In the genomic region with DNA sequence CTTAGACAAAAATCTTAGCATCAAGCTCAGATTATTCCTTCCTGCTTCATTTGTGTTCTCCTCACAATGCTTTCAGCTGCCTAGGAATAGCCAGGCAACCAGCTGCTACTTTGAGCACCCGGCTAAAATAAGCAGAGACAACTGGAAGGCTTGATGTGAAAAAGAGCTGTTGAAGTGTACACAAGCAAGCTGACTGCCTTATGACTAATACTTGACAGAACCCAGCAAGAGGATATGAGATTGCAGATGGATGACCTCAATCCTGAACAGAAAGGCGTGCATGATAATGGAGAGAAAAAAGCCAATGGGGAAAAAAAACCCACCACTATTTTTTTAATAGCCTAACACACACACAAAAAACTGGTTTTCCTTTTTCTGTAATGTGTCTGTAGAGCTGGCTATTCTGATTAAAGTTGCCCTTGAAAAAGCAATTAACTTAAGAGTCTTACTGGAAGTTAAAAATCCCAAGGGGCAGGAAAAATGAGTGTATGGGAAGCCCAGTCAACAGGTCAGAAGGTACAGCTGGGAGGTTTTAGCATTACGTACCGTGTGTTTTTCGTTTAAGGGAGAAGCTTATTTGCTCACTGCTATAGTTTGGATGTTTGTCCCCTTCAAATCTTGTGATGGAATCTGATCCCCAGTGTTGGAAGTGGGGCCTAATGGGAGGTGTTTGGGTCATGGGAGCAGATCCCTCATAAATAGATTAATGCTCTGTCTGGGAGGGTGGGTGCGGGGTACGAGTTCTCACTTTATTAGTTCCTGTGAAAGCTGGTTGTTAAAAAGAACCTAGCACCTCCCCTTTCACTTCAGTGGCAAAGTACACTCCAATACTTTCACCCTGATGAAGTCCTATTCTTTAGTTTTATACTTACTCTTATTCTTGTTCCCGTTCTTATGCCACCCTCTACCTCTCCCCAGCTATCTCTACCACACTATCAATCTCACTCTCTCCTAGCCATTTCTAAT, we compare ENCODE assay signal across 9 cellular contexts. TPM values are rescaled to one million over a fixed set of nuclear protein-coding genes. Genes with fewer than 3 reads are reported as not detected.
DNase-seq lines count a peak whose midpoint lies in the region; ATAC-seq and TF ChIP-seq lines count a peak whose summit lies in the region.
"Had no signal": no experiment of that assay in that cellular context is flagged by ENCODE, and none has a peak within 500 bp of the region (broad histone marks: within the 10 kb centered on the region; RNA-seq: fewer than 3 reads in every experiment).

No MANE protein-coding gene starts in this region.

- ATAC-seq in lung (ENCODE audit: insufficient read depth, low FRiP score), result peak; percentile 66
- no peak for ATAC-seq in GM18505 (IDR thresholded peaks at IDR 0.05; ENCODE audit: unreplicated experiment)
- ATAC-seq in activated CD8-positive, alpha-beta T cell treated with anti-CD3 and anti-CD28 coated beads, Interleukin-2, amount 10 ng/mL, durations not matched to agents 7 days and 5 days, result no peak

- H2BK5ac ChIP-seq in H9 (ENCODE audit: insufficient read length, low read length), result no peak overlapping the region

- H3K4me1 Mint-ChIP-seq in chondrocyte (ENCODE audit: low read depth) (peaks cover 15% of the 10 kb centered on the region), H9 (peaks cover 7 to 13% of the 10 kb centered on the region in 2 experiments; a peak in 3 of 4 replicates)
- no peaks in the 10 kb centered on the region for H3K4me1 Mint-ChIP-seq in activated CD8-positive, alpha-beta T cell treated with anti-CD3 and anti-CD28 coated beads, Interleukin-2, amount 10 ng/mL, durations not matched to agents 7 days and 5 days (ENCODE audit: low read depth)
- H3K4me1 Mint-ChIP-seq: IgD-negative memory B cell had no signal

- no peak overlapping the region for H3K4me3 Mint-ChIP-seq in chondrocyte (ENCODE audit: unreplicated experiment)
- no peak overlapping the region for H3K4me3 Mint-ChIP-seq in H9
- H3K4me3 Mint-ChIP-seq in activated CD8-positive, alpha-beta T cell treated with anti-CD3 and anti-CD28 coated beads, Interleukin-2, amount 10 ng/mL, durations not matched to agents 7 days and 5 days, result no peak overlapping the region
- H3K4me3 Mint-ChIP-seq: IgD-negative memory B cell had no signal

- no peak overlapping the region for H3K4ac ChIP-seq in H9 (ENCODE audit: low read depth, low read length)

- no peak overlapping the region for H4K5ac ChIP-seq in H9 (ENCODE audit: insufficient read length, low read depth, low read length)

- DNase-seq in A172 (ENCODE audit: low spot score) (peak; percentile 77), LHCN-M2 (ENCODE audit: low read depth) (peak; percentile 99), chondrocyte (ENCODE audit: low spot score) (no peak), lung (ENCODE audit: low spot score) (no peak), germinal center (ENCODE audit: low spot score) (no peak), H9 (no peak)
- DNase-seq in activated CD8-positive, alpha-beta T cell treated with anti-CD3 and anti-CD28 coated beads, Interleukin-2, amount 10 ng/mL, durations not matched to agents 7 days and 5 days, result no peak

- no peaks in the 10 kb centered on the region for H3K9me3 ChIP-seq in lung (ENCODE audit: control insufficient read depth in 2 of 2, insufficient read depth in 1 of 2, low read length in 1 of 2)
- no peaks in the 10 kb centered on the region for H3K9me3 ChIP-seq in H9 (ENCODE audit: control insufficient read depth, low read depth, low read length)

- H2BK120ac ChIP-seq in H9 (ENCODE audit: low read depth, low read length, poor library complexity, severe bottlenecking), result no peak overlapping the region

- H3K36me3 Mint-ChIP-seq in chondrocyte (ENCODE audit: low read depth) (no peaks in the 10 kb centered on the region), H9 (ENCODE audit: insufficient read depth in 1 of 3, low read depth in 3 of 3) (no peaks in the 10 kb centered on the region)
- no peaks in the 10 kb centered on the region for H3K36me3 Mint-ChIP-seq in activated CD8-positive, alpha-beta T cell treated with anti-CD3 and anti-CD28 coated beads, Interleukin-2, amount 10 ng/mL, durations not matched to agents 7 days and 5 days (ENCODE audit: low read depth)

- no peak overlapping the region for H3K56ac ChIP-seq in H9 (ENCODE audit: insufficient read length, low read depth, low read length)

- H2BK12ac ChIP-seq in H9 (ENCODE audit: insufficient read length, low read depth, low read length), result no peak overlapping the region

- no peak overlapping the region for H2AK5ac ChIP-seq in H9 (ENCODE audit: insufficient read length, low read length)

- H4K20me1 ChIP-seq in H9 (ENCODE audit: control insufficient read depth, insufficient read depth, insufficient read length), result no peaks in the 10 kb centered on the region

- no peak overlapping the region for H3T11ph ChIP-seq in H9 (ENCODE audit: low read length)

- peak overlapping the region; percentile 79 for H3K27ac Mint-ChIP-seq in chondrocyte (ENCODE audit: unreplicated experiment)
- H3K27ac Mint-ChIP-seq in H9, result no peak overlapping the region; a peak in 1 of 7 replicates
- H3K27ac Mint-ChIP-seq in activated CD8-positive, alpha-beta T cell treated with anti-CD3 and anti-CD28 coated beads, Interleukin-2, amount 10 ng/mL, durations not matched to agents 7 days and 5 days, result no peak overlapping the region

- no peak for TF ChIP-seq POLR2A in GM18505 (IDR thresholded peaks at IDR 0.05; ENCODE audit: borderline replicate concordance, extremely low read depth, insufficient read depth, insufficient read length)

- TF ChIP-seq CTCF in chondrocyte (IDR thresholded peaks at IDR 0.05) (no peak), lung (IDR thresholded peaks at IDR 0.05; ENCODE audit: control extremely low read depth, extremely low read depth) (no peak), H9 (conservative IDR thresholded peaks at IDR 0.05) (no peak)

- no peaks in the 10 kb centered on the region for H3K79me1 ChIP-seq in H9 (ENCODE audit: insufficient read depth, low read depth, low read length, poor library complexity, severe bottlenecking)

- 67 to 76% methylated on average over 8 of the region's 8 CpGs for WGBS in lung, 2 donors
- WGBS in H9 (ENCODE audit: extremely low coverage, insufficient read length, low lambda C conversion rate), result no CpG with 5 or more reads among the region's 8 CpGs

- no peaks in the 10 kb centered on the region for H3K27me3 ChIP-seq in lung (ENCODE audit: control insufficient read depth, insufficient read depth)
- H3K27me3 ChIP-seq in H9 (ENCODE audit: insufficient read depth, low read length), result no peaks in the 10 kb centered on the region

- no peaks in the 10 kb centered on the region for H3K36me3 ChIP-seq in lung (ENCODE audit: control insufficient read depth in 2 of 2, insufficient read depth in 2 of 2, low read length in 2 of 2)

- no peaks in the 10 kb centered on the region for H3K23me2 ChIP-seq in H9 (ENCODE audit: insufficient read length, low read depth, low read length, poor library complexity, severe bottlenecking)

- no peak overlapping the region for H2BK15ac ChIP-seq in H9 (ENCODE audit: low read depth, low read length)

- H3K9ac ChIP-seq in H9 (ENCODE audit: extremely low read depth, insufficient read length, low read length), result no peak overlapping the region

- no peak overlapping the region for H3K18ac ChIP-seq in H9 (ENCODE audit: insufficient read length, low read depth, low read length)

- H2AFZ ChIP-seq in H9 (ENCODE audit: low read length), result no peak overlapping the region

- H4K8ac ChIP-seq in H9 (replicated peaks; ENCODE audit: insufficient read length, low read depth, low read length), result no peak overlapping the region

- H3K79me2 ChIP-seq in H9 (ENCODE audit: insufficient read depth, low read length), result no peaks in the 10 kb centered on the region

- H4K91ac ChIP-seq in H9 (ENCODE audit: insufficient read length, low read depth, low read length), result no peak overlapping the region

- no peak overlapping the region for H3K4me2 ChIP-seq in H9 (ENCODE audit: insufficient read depth, insufficient read length, low read length)

- POLR2A ChIA-PET in activated CD8-positive, alpha-beta T cell treated with anti-CD3 and anti-CD28 coated beads, Interleukin-2, amount 10 ng/mL, durations not matched to agents 7 days and 5 days (lab: Charles Lee), result interaction anchor here (0.5 to 0.6 kb wide), 2 partner anchors 13 to 40 kb away, joined by 3 to 4 read pairs; no protein-coding TSS in a partner anchor

- CTCF ChIA-PET in activated CD8-positive, alpha-beta T cell treated with anti-CD3 and anti-CD28 coated beads, Interleukin-2, amount 10 ng/mL, durations not matched to agents 7 days and 5 days (lab: Charles Lee), result interaction anchor here (0.6 to 1.8 kb wide), 4 partner anchors 21 to 174 kb away, joined by 3 to 5 read pairs (median 4); no protein-coding TSS in a partner anchor

- H3K27me3 Mint-ChIP-seq in chondrocyte (ENCODE audit: low read depth) (no peaks in the 10 kb centered on the region), H9 (ENCODE audit: low read depth) (no peaks in the 10 kb centered on the region)
- no peaks in the 10 kb centered on the region for H3K27me3 Mint-ChIP-seq in activated CD8-positive, alpha-beta T cell treated with anti-CD3 and anti-CD28 coated beads, Interleukin-2, amount 10 ng/mL, durations not matched to agents 7 days and 5 days (ENCODE audit: low read depth)
- H3K27me3 Mint-ChIP-seq: IgD-negative memory B cell had no signal

- H3K4me1 ChIP-seq in lung (ENCODE audit: control insufficient read depth in 2 of 2, insufficient read depth in 2 of 2, low read length in 2 of 2) (peaks cover 0 to 3% of the 10 kb centered on the region in 2 donors), H9 (ENCODE audit: insufficient read depth, low read length) (no peaks in the 10 kb centered on the region)

- no peak overlapping the region for H3K14ac ChIP-seq in H9 (ENCODE audit: insufficient read depth, low read length)

- H3K27ac ChIP-seq in lung (ENCODE audit: low read depth in 1 of 2, low read length in 1 of 2) (peak overlapping the region in 1 of 2 donors; percentile 93), H9 (ENCODE audit: insufficient read length, low read depth, low read length) (no peak overlapping the region)

- H2BK20ac ChIP-seq in H9 (ENCODE audit: low read depth, low read length, poor library complexity, severe bottlenecking), result no peak overlapping the region

- no peak overlapping the region for H3K23ac ChIP-seq in H9 (ENCODE audit: insufficient read length, low read depth, low read length)

- no peaks in the 10 kb centered on the region for H3K9me3 Mint-ChIP-seq in chondrocyte (ENCODE audit: low read depth)
- no peaks in the 10 kb centered on the region for H3K9me3 Mint-ChIP-seq in H9
- no peaks in the 10 kb centered on the region for H3K9me3 Mint-ChIP-seq in activated CD8-positive, alpha-beta T cell treated with anti-CD3 and anti-CD28 coated beads, Interleukin-2, amount 10 ng/mL, durations not matched to agents 7 days and 5 days (ENCODE audit: insufficient read depth)
- H3K9me3 Mint-ChIP-seq: IgD-negative memory B cell had no signal

- H3K4me3 ChIP-seq in lung, result no peak overlapping the region

RNA-seq across cellular contexts. Expression of a gene that starts 37.1 kb away (rescaled TPM):
- total RNA-seq in A172 (2014; rRNA removed; shearing (Covaris generic)), result 5.0 and 6.2 TPM in 2 replicates
- 3.9 and 7.1 TPM in 2 replicates for total RNA-seq in LHCN-M2 (2014; rRNA removed)
- polyA plus RNA-seq in LHCN-M2 (2012), result 2.5 TPM
- 0.79 to 1.0 TPM (median 1.0 TPM) in 3 replicates for total RNA-seq in chondrocyte
- 10 to 100 TPM; 12.1 to 21.7 TPM for total RNA-seq in lung
- 1 to 10 TPM; 3.4 to 7.9 TPM for polyA plus RNA-seq in lung
- 8.2 and 8.3 TPM in 2 replicates for total RNA-seq in H9 (2021)
- 10 to 100 TPM; 25.5 to 26.9 TPM for total RNA-seq in activated CD8-positive, alpha-beta T cell treated with anti-CD3 and anti-CD28 coated beads, Interleukin-2, amount 10 ng/mL, durations not matched to agents 7 days and 5 days

RNA-seq across cellular contexts. Expression of a gene that starts 57.1 kb away (rescaled TPM):
- 7.9 and 9.5 TPM in 2 replicates for total RNA-seq in A172 (2014; rRNA removed; shearing (Covaris generic))
- total RNA-seq in LHCN-M2 (2014; rRNA removed) (7.4 and 8.9 TPM in 2 replicates), chondrocyte (16.0 to 18.8 TPM (median 17.0 TPM) in 3 replicates), lung (10 to 100 TPM; 19.4 to 45.9 TPM), H9 (2021) (10.2 and 10.4 TPM in 2 replicates)
- 3.0 TPM for polyA plus RNA-seq in LHCN-M2 (2012)
- 1 to 10 TPM; 5.2 to 5.6 TPM for polyA plus RNA-seq in lung
- total RNA-seq in activated CD8-positive, alpha-beta T cell treated with anti-CD3 and anti-CD28 coated beads, Interleukin-2, amount 10 ng/mL, durations not matched to agents 7 days and 5 days, result 10 to 100 TPM; 58.4 to 59.3 TPM

Comparison
In these comparisons a context has a peak if more than half of its experiments do, and no peak if none do; other contexts are left out.
1. DNase-seq: peak in A172 (single experiment) and LHCN-M2 (single experiment); none in chondrocyte (single experiment), lung (single experiment), germinal center (single experiment), H9 (single experiment) and activated CD8-positive, alpha-beta T cell treated with anti-CD3 and anti-CD28 coated beads, Interleukin-2, amount 10 ng/mL, durations not matched to agents 7 days and 5 days (single experiment).